ENCODE assay signal across 8 cellular contexts in genomic region chr3:72347819-72348319, GRCh38.
A peak's percentile ranks its signal among the peaks of the same experiment; 100 is the strongest.
DNase-seq lines count a peak whose midpoint lies in the region; ATAC-seq, FAIRE-seq and TF ChIP-seq lines count a peak whose summit lies in the region.

No MANE protein-coding gene starts in this region.

- H3K36me3 ChIP-seq in endothelial cell of umbilical vein (ENCODE audit: control insufficient read depth in 2 of 2, extremely low read depth in 1 of 2, insufficient read depth in 2 of 2, low read length in 2 of 2) = no peaks in the 10 kb centered on the region
- H3K36me3 ChIP-seq in SJCRH30 = no peaks in the 10 kb centered on the region

- H3K4me3 ChIP-seq in endothelial cell of umbilical vein (replicated peaks in 1 of 3; ENCODE audit: insufficient read depth in 1 of 3, low read depth in 1 of 3, low read length in 3 of 3) (no peak overlapping the region), SJCRH30 (no peak overlapping the region)

- H3K27ac ChIP-seq in endothelial cell of umbilical vein (ENCODE audit: insufficient read depth, low read depth, low read length) (no peak overlapping the region), SJCRH30 (no peak overlapping the region)

- H3K9me3 ChIP-seq in endothelial cell of umbilical vein (replicated peaks; ENCODE audit: control insufficient read depth, insufficient read depth, low read length) (no peaks in the 10 kb centered on the region), SJCRH30 (replicated peaks) (no peaks in the 10 kb centered on the region)

- peaks cover 3% of the 10 kb centered on the region for H3K9me3 Mint-ChIP-seq in activated CD4-positive, alpha-beta T cell treated with anti-CD3 and anti-CD28 coated beads, Interleukin-2, amount 10 ng/mL, durations not matched to agents 7 days and 5 days
- H3K9me3 Mint-ChIP-seq in natural killer cell treated with Interleukin-12 subunit alpha and Interleukin-12 subunit beta and Interleukin-15 and Interleukin-18, amount 100 ng/mL, for 72 hours = no peaks in the 10 kb centered on the region

- H3K9me1 ChIP-seq in endothelial cell of umbilical vein (replicated peaks; ENCODE audit: control insufficient read depth, extremely low read depth, insufficient read depth, low read length) = no peaks in the 10 kb centered on the region

- H3K36me3 Mint-ChIP-seq in activated CD4-positive, alpha-beta T cell treated with anti-CD3 and anti-CD28 coated beads, Interleukin-2, amount 10 ng/mL, durations not matched to agents 7 days and 5 days (ENCODE audit: low read depth) = no peaks in the 10 kb centered on the region
- no peaks in the 10 kb centered on the region for H3K36me3 Mint-ChIP-seq in natural killer cell treated with Interleukin-12 subunit alpha and Interleukin-12 subunit beta and Interleukin-15 and Interleukin-18, amount 100 ng/mL, for 72 hours

- H3K27me3 Mint-ChIP-seq in activated CD4-positive, alpha-beta T cell treated with anti-CD3 and anti-CD28 coated beads, Interleukin-2, amount 10 ng/mL, durations not matched to agents 7 days and 5 days = no peaks in the 10 kb centered on the region
- peaks cover 0 to 15% of the 10 kb centered on the region in 2 donors for H3K27me3 Mint-ChIP-seq in natural killer cell treated with Interleukin-12 subunit alpha and Interleukin-12 subunit beta and Interleukin-15 and Interleukin-18, amount 100 ng/mL, for 72 hours

- POLR2A ChIA-PET in activated CD4-positive, alpha-beta T cell treated with anti-CD3 and anti-CD28 coated beads, Interleukin-2, amount 10 ng/mL, durations not matched to agents 7 days and 5 days (lab: Charles Lee) = no interaction called here
- POLR2A ChIA-PET in endothelial cell of umbilical vein (lab: Charles Lee) = interaction anchor here (0.8 kb wide), 1 partner anchor 44 kb away, joined by 3 read pairs; no protein-coding TSS in a partner anchor

- H3K27me3 ChIP-seq in endothelial cell of umbilical vein (ENCODE audit: control insufficient read depth in 2 of 2, insufficient read depth in 2 of 2, low read length in 2 of 2) = peaks cover 25 to 26% of the 10 kb centered on the region in 2 experiments
- no peaks in the 10 kb centered on the region for H3K27me3 ChIP-seq in SJCRH30

- TF ChIP-seq POLR2A in endothelial cell of umbilical vein (IDR thresholded peaks at IDR 0.05; ENCODE audit: low read depth, low read length) = peak; percentile 40

- H4K20me1 ChIP-seq in endothelial cell of umbilical vein (replicated peaks; ENCODE audit: control insufficient read depth, extremely low read depth, insufficient read depth, low read length) = no peaks in the 10 kb centered on the region

- in situ Hi-C loops in GM13977 (cut with MboI; ENCODE audit: low pct_unique_long_range_greater_than_20kb, low sequenced_read_pairs, unreplicated experiment) = no loop called here

- peaks cover 7% of the 10 kb centered on the region for H3K4me1 ChIP-seq in endothelial cell of umbilical vein (ENCODE audit: control insufficient read depth, extremely low read depth, insufficient read depth, low read length)
- no peaks in the 10 kb centered on the region for H3K4me1 ChIP-seq in SJCRH30

- H3K79me2 ChIP-seq in endothelial cell of umbilical vein (ENCODE audit: control insufficient read depth, insufficient read depth, low read length) = no peaks in the 10 kb centered on the region

- H3K4me3 Mint-ChIP-seq in activated CD4-positive, alpha-beta T cell treated with anti-CD3 and anti-CD28 coated beads, Interleukin-2, amount 10 ng/mL, durations not matched to agents 7 days and 5 days = no peak overlapping the region
- peak overlapping the region; percentile 26 for H3K4me3 Mint-ChIP-seq in natural killer cell treated with Interleukin-12 subunit alpha and Interleukin-12 subunit beta and Interleukin-15 and Interleukin-18, amount 100 ng/mL, for 72 hours

- peaks cover 65% of the 10 kb centered on the region for H3K4me1 Mint-ChIP-seq in activated CD4-positive, alpha-beta T cell treated with anti-CD3 and anti-CD28 coated beads, Interleukin-2, amount 10 ng/mL, durations not matched to agents 7 days and 5 days
- peaks cover 36 to 54% of the 10 kb centered on the region in 2 donors for H3K4me1 Mint-ChIP-seq in natural killer cell treated with Interleukin-12 subunit alpha and Interleukin-12 subunit beta and Interleukin-15 and Interleukin-18, amount 100 ng/mL, for 72 hours (ENCODE audit: low read depth in 2 of 2)

- BruUV-seq in endothelial cell of umbilical vein (replicated peaks; lab: Mats Ljungman, UMichigan) = no TSS peak

- H3K9ac ChIP-seq in endothelial cell of umbilical vein (replicated peaks; ENCODE audit: extremely low read depth, insufficient read depth, low read length) = no peak overlapping the region

- CTCF ChIA-PET in activated CD4-positive, alpha-beta T cell treated with anti-CD3 and anti-CD28 coated beads, Interleukin-2, amount 10 ng/mL, durations not matched to agents 7 days and 5 days (lab: Charles Lee) = interaction anchor here (0.6 to 1.8 kb wide), 5 partner anchors 8 to 363 kb away, joined by 3 to 4 read pairs (median 3); no protein-coding TSS in a partner anchor
- CTCF ChIA-PET in endothelial cell of umbilical vein (lab: Charles Lee) = interaction anchor here (0.8 to 1.7 kb wide), 8 partner anchors 14 to 78 kb away, joined by 3 to 5 read pairs (median 4); no protein-coding TSS in a partner anchor

- H3K4me2 ChIP-seq in endothelial cell of umbilical vein (ENCODE audit: insufficient read depth, low read length) = no peak overlapping the region

- DNase-seq in GM13977 (ENCODE audit: low spot score) (no peak), endothelial cell of umbilical vein (ENCODE audit: low read depth, low spot score) (peak; percentile 92), urothelium cell line (ENCODE audit: low spot score) (peak; percentile 84), SJCRH30 (no peak)
- peak; percentile 57 for DNase-seq in activated CD4-positive, alpha-beta T cell treated with anti-CD3 and anti-CD28 coated beads, Interleukin-2, amount 10 ng/mL, durations not matched to agents 7 days and 5 days
- DNase-seq in natural killer cell treated with Interleukin-12 subunit alpha and Interleukin-12 subunit beta and Interleukin-15 and Interleukin-18, amount 100 ng/mL, for 72 hours (ENCODE audit: low spot score) = peak; percentile 70

- dilution Hi-C loops in endothelial cell of umbilical vein (cut with MboI; ENCODE audit: extremely low pct_ligation_motif_present, low sequenced_read_pairs) = no loop called here

- peak overlapping the region; percentile 71 for H3K27ac Mint-ChIP-seq in activated CD4-positive, alpha-beta T cell treated with anti-CD3 and anti-CD28 coated beads, Interleukin-2, amount 10 ng/mL, durations not matched to agents 7 days and 5 days
- peak overlapping the region in 1 of 2 donors; percentile 10 for H3K27ac Mint-ChIP-seq in natural killer cell treated with Interleukin-12 subunit alpha and Interleukin-12 subunit beta and Interleukin-15 and Interleukin-18, amount 100 ng/mL, for 72 hours

- FAIRE-seq in endothelial cell of umbilical vein (lab: Jason Lieb, UNC) = peak; percentile 43
- peak; percentile 35 for FAIRE-seq in urothelium cell line (lab: Jason Lieb, UNC)

- peak; percentile 51 for ATAC-seq in HG03175 (IDR thresholded peaks at IDR 0.05; ENCODE audit: unreplicated experiment)
- peak; percentile 75 for ATAC-seq in natural killer cell treated with Interleukin-12 subunit alpha and Interleukin-12 subunit beta and Interleukin-15 and Interleukin-18, amount 100 ng/mL, for 72 hours
- ATAC-seq in GM21515 (IDR thresholded peaks at IDR 0.05; ENCODE audit: unreplicated experiment) = no peak

- no peak overlapping the region for H2AFZ ChIP-seq in endothelial cell of umbilical vein (ENCODE audit: low read depth, low read length)

- intact Hi-C loops in endothelial cell of umbilical vein (cut with micrococcal nuclease) = loop anchor here (1.0 to 2.0 kb wide), 3 partner anchors 37 to 99 kb away; partner anchors contain the start of gene RYBP

- TF ChIP-seq CTCF in GM13977 (IDR thresholded peaks at IDR 0.05; ENCODE audit: extremely low read depth, insufficient read depth, missing control alignments) (peak; percentile 10), endothelial cell of umbilical vein (IDR thresholded peaks at IDR 0.05; ENCODE audit: extremely low read depth in 1 of 2, insufficient read depth in 1 of 2, low read depth in 1 of 2, low read length in 2 of 2) (peak in 1 of 2 donors; percentile 26)

TF ChIP-seq in endothelial cell of umbilical vein, 7 proteins besides CTCF, POLR2A, EP300 and RAD21:
- TF ChIP-seq GATA2 (IDR thresholded peaks at IDR 0.05; ENCODE audit: insufficient read depth, insufficient read length, low read depth, low read length) (no peak), POLR2AphosphoS5 (IDR thresholded peaks at IDR 0.05; ENCODE audit: insufficient read depth, low read depth, low read length) (peak; percentile 53), MAX (IDR thresholded peaks at IDR 0.05; ENCODE audit: insufficient read depth, insufficient read length) (no peak), MYC (IDR thresholded peaks at IDR 0.05; ENCODE audit: low read depth, low read length) (no peak)

Comparison
In these comparisons a context has a peak if more than half of its experiments do, and no peak if none do; other contexts are left out.
1. DNase-seq: peak in activated CD4-positive, alpha-beta T cell treated with anti-CD3 and anti-CD28 coated beads, Interleukin-2, amount 10 ng/mL, durations not matched to agents 7 days and 5 days (single experiment), endothelial cell of umbilical vein (single experiment), natural killer cell treated with Interleukin-12 subunit alpha and Interleukin-12 subunit beta and Interleukin-15 and Interleukin-18, amount 100 ng/mL, for 72 hours (single experiment) and urothelium cell line (single experiment); none in GM13977 (single experiment) and SJCRH30 (0 of 2).